26 cellular contexts compared by ENCODE assay signal in genomic region chr2:227491391-227491790, GRCh38.
"Had no signal": no experiment of that assay in that cellular context is flagged by ENCODE, and none has a peak within 500 bp of the region (broad histone marks: within the 10 kb centered on the region; RNA-seq: fewer than 3 reads in every experiment).

No MANE protein-coding gene starts in this region.

- H3K4me3 ChIP-seq: cardiac muscle cell, SJCRH30 had no signal

- H3K9me3 Mint-ChIP-seq: activated CD4-positive, alpha-beta memory T cell treated with anti-CD3 and anti-CD28 coated beads for 36 hours; activated naive CD4-positive, alpha-beta T cell treated with anti-CD3 and anti-CD28 coated beads, Interleukin-2, amount 50 U/mL, for 72 hours; activated T-cell treated with anti-CD3 and anti-CD28 coated beads, Interleukin-2, amount 50 U/mL, for 4 hours; T-helper 1 cell treated with Interleukin-12 subunit alpha and Interleukin-12 subunit beta and Interleukin-4 antibody, amounts not matched to agents 30 μg/mL and 1 μg/mL, for 36 hours had no signal

- H3K27me3 Mint-ChIP-seq: activated CD4-positive, alpha-beta memory T cell treated with anti-CD3 and anti-CD28 coated beads for 36 hours; activated CD4-positive, alpha-beta T cell treated with anti-CD3 and anti-CD28 coated beads, Interleukin-2, amount 10 ng/mL, durations not matched to agents 7 days and 5 days; activated naive CD8-positive, alpha-beta T cell treated with anti-CD3 and anti-CD28 coated beads, Interleukin-2, amount 50 U/mL, for 24 hours; brain had no signal

- DNase-seq: activated CD4-positive, alpha-beta memory T cell treated with anti-CD3 and anti-CD28 coated beads for 36 hours; activated CD4-positive, alpha-beta T cell treated with anti-CD3 and anti-CD28 coated beads, Interleukin-2, amount 10 ng/mL, durations not matched to agents 7 days and 5 days; activated CD4-positive, CD25-positive, alpha-beta regulatory T cell; activated CD8-positive, alpha-beta memory T cell treated with anti-CD3 and anti-CD28 coated beads for 24 hours; activated effector memory CD4-positive, alpha-beta T cell treated with anti-CD3 and anti-CD28 coated beads, Interleukin-2, amount 50 U/mL, for 16 hours; activated naive CD4-positive, alpha-beta T cell treated with Interleukin-2 at 50 U/mL for 16 hours; activated naive CD8-positive, alpha-beta T cell treated with anti-CD3 and anti-CD28 coated beads, Interleukin-2, amount 50 U/mL, for 24 hours; activated T-cell treated with anti-CD3 and anti-CD28 coated beads, Interleukin-2, amount 50 U/mL, for 4 hours; amniotic stem cell; IMR-90; Kasumi-1; KBM-7; NCI-H1105 treated with DMSO at 0.1 percent for 48 hours; NCI-H146; NCI-H1930; NCI-H2171; NCI-H510A; NCI-H526 treated with DMSO at 0.1 percent for 48 hours; Right ventricle myocardium superior; SJCRH30 had no signal

- H3K27ac Mint-ChIP-seq: activated CD4-positive, alpha-beta memory T cell treated with anti-CD3 and anti-CD28 coated beads for 36 hours; activated CD4-positive, alpha-beta T cell treated with anti-CD3 and anti-CD28 coated beads, Interleukin-2, amount 10 ng/mL, durations not matched to agents 7 days and 5 days; activated naive CD4-positive, alpha-beta T cell treated with anti-CD3 and anti-CD28 coated beads, Interleukin-2, amount 50 U/mL, for 72 hours; activated naive CD8-positive, alpha-beta T cell treated with anti-CD3 and anti-CD28 coated beads, Interleukin-2, amount 50 U/mL, for 24 hours; brain; T-helper 1 cell treated with Interleukin-12 subunit alpha and Interleukin-12 subunit beta and Interleukin-4 antibody, amounts not matched to agents 30 μg/mL and 1 μg/mL, for 36 hours had no signal

- H3K27me3 ChIP-seq: cardiac muscle cell, SJCRH30 had no signal

- H3K27ac ChIP-seq: cardiac muscle cell, RWPE1, SJCRH30, VCaP had no signal

- H3K9me3 ChIP-seq: SJCRH30 had no signal

- H3K4me3 Mint-ChIP-seq: activated CD4-positive, alpha-beta memory T cell treated with anti-CD3 and anti-CD28 coated beads for 36 hours; activated CD4-positive, alpha-beta T cell treated with anti-CD3 and anti-CD28 coated beads, Interleukin-2, amount 10 ng/mL, durations not matched to agents 7 days and 5 days; activated naive CD8-positive, alpha-beta T cell treated with anti-CD3 and anti-CD28 coated beads, Interleukin-2, amount 50 U/mL, for 24 hours; activated T-cell treated with anti-CD3 and anti-CD28 coated beads, Interleukin-2, amount 50 U/mL, for 4 hours; brain; T-helper 1 cell treated with Interleukin-12 subunit alpha and Interleukin-12 subunit beta and Interleukin-4 antibody, amounts not matched to agents 30 μg/mL and 1 μg/mL, for 36 hours had no signal

- H3K4me1 ChIP-seq: SJCRH30 had no signal

- H3K36me3 ChIP-seq: cardiac muscle cell had no signal
